1 cellular context compared by ENCODE assay signal in genomic region chr21:41926068-41926806, GRCh38.
TF ChIP-seq lines count a peak whose summit lies in the region.

No MANE protein-coding gene starts in this region.

TF ChIP-seq in HepG2, 621 proteins besides CTCF, POLR2A, EP300 and RAD21 (continued from another document and continues in another):
- TF ChIP-seq MTERF4 (CRISPR knock-in tag; IDR thresholded peaks at IDR 0.05) (no peak), ZNF761 (CRISPR knock-in tag; conservative IDR thresholded peaks at IDR 0.05) (no peak), ARNT2 (CRISPR knock-in tag; IDR thresholded peaks at IDR 0.05; ENCODE audit: low read depth) (no peak), KDM3A (CRISPR knock-in tag; IDR thresholded peaks at IDR 0.05; ENCODE audit: low read depth) (no peak), NFIC (IDR thresholded peaks at IDR 0.05; ENCODE audit: low read length) (peak; percentile 69; the same call in 1 of the 2 replicates), FOXK1 (CRISPR knock-in tag; IDR thresholded peaks at IDR 0.05; ENCODE audit: borderline replicate concordance, low read depth) (peak; percentile 23; the same call in 1 of the 2 replicates), RXRA (CRISPR knock-in tag; IDR thresholded peaks at IDR 0.05) (peak; percentile 23; the same call in 1 of the 2 replicates), MED1 (CRISPR knock-in tag; IDR thresholded peaks at IDR 0.05) (no peak; the same call in none of the 2 replicates), ZNF281 (CRISPR knock-in tag; IDR thresholded peaks at IDR 0.05; ENCODE audit: borderline replicate concordance) (peak; percentile 91), UBTF (CRISPR knock-in tag; IDR thresholded peaks at IDR 0.05) (peak; percentile 65), ZNF616 (CRISPR knock-in tag; IDR thresholded peaks at IDR 0.05; ENCODE audit: low read depth) (no peak), BRF2 (CRISPR knock-in tag; IDR thresholded peaks at IDR 0.05) (no peak), ZNF30 (CRISPR knock-in tag; IDR thresholded peaks at IDR 0.05) (no peak), POLR2AphosphoS2 (IDR thresholded peaks at IDR 0.05; ENCODE audit: low read depth, low read length) (no peak), PRMT3 (CRISPR knock-in tag; IDR thresholded peaks at IDR 0.05; ENCODE audit: borderline replicate concordance, low read depth) (no peak), ZNF660 (CRISPR knock-in tag; IDR thresholded peaks at IDR 0.05; ENCODE audit: borderline replicate concordance, low read depth) (no peak), ZNF564 (CRISPR knock-in tag; IDR thresholded peaks at IDR 0.05) (no peak), ARID5B (CRISPR knock-in tag; IDR thresholded peaks at IDR 0.05) (peak; percentile 45; the same call in 1 of the 2 replicates), THYN1 (CRISPR knock-in tag; IDR thresholded peaks at IDR 0.05; ENCODE audit: borderline replicate concordance, low read depth) (0 out of 2 replicates have a peak, but pooled peaks have one; percentile 60), HMGXB3 (CRISPR knock-in tag; IDR thresholded peaks at IDR 0.05; ENCODE audit: borderline replicate concordance) (0 out of 2 replicates have a peak, but pooled peaks have one; percentile 20), ZNF260 (CRISPR knock-in tag; IDR thresholded peaks at IDR 0.05; ENCODE audit: borderline replicate concordance, low read depth) (no peak), ZNF577 (CRISPR knock-in tag; IDR thresholded peaks at IDR 0.05; ENCODE audit: borderline replicate concordance, low read depth) (no peak), ZNF251 (CRISPR knock-in tag; IDR thresholded peaks at IDR 0.05) (no peak), MED8 (CRISPR knock-in tag; IDR thresholded peaks at IDR 0.05; ENCODE audit: insufficient replicate concordance) (no peak), TRIM24 (CRISPR knock-in tag; IDR thresholded peaks at IDR 0.05) (no peak), FOXA1 (IDR thresholded peaks at IDR 0.05) (no peak), FOXA1 (CRISPR knock-in tag; IDR thresholded peaks at IDR 0.05) (no peak), ZGPAT (CRISPR knock-in tag; IDR thresholded peaks at IDR 0.05) (peak; percentile 59), ZNF136 (CRISPR knock-in tag; IDR thresholded peaks at IDR 0.05; ENCODE audit: low read depth) (no peak), NCOA1 (CRISPR knock-in tag; IDR thresholded peaks at IDR 0.05) (0 out of 2 replicates have a peak, but pooled peaks have one; percentile 20), ZNF781 (CRISPR knock-in tag; IDR thresholded peaks at IDR 0.05; ENCODE audit: borderline replicate concordance, not compliant biosample characterization) (no peak), ZNF609 (CRISPR knock-in tag; IDR thresholded peaks at IDR 0.05; ENCODE audit: borderline replicate concordance) (peak; percentile 61; the same call in 1 of the 2 replicates)
